Comparison of ENCODE assay signal across 23 cellular contexts in the genomic region with DNA sequence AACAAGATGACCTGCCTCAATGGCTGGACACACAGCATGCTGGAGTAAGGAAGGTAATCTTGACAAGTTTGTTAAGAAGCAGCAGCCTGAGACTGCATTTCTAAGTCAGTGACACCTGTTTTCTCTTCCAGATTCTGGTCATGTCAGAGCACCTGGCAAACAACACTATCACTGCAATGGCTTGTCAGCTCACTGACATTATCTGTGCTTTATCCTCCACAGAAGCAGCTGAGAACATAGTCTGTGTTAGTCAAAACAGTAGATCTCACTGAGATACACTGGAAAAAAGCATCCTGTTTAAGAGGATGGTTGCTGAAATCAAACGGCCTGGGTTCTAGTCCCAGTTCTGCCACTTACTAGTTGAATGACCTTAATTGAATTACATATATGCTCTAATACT.
"Had no signal": no experiment of that assay in that cellular context is flagged by ENCODE, and none has a peak within 500 bp of the region (broad histone marks: within the 10 kb centered on the region; RNA-seq: fewer than 3 reads in every experiment).

No MANE protein-coding gene starts in this region.

- H3K9me3 Mint-ChIP-seq: dendritic cell treated with granulocyte-macrophage colony-stimulating factor and Interleukin-4, amounts not matched to agents 40 ng/mL and 50 ng/mL, for 4 days had no signal

- ATAC-seq: effector memory CD8-positive, alpha-beta T cell; esophagus mucosa; gastrocnemius medialis; heart right ventricle; left cardiac atrium; left lung; left ventricle myocardium superior; lower lobe of right lung; naive thymus-derived CD4-positive, alpha-beta T cell had no signal

- H3K36me3 ChIP-seq: esophagus squamous epithelium, gastrocnemius medialis, heart right ventricle, left lung, lower lobe of right lung had no signal

- H3K4me3 ChIP-seq: esophagus squamous epithelium, gastrocnemius medialis, heart right ventricle, left lung, lower lobe of right lung had no signal

- H3K4me3 Mint-ChIP-seq: dendritic cell treated with granulocyte-macrophage colony-stimulating factor and Interleukin-4, amounts not matched to agents 40 ng/mL and 50 ng/mL, for 4 days; effector memory CD8-positive, alpha-beta T cell; endodermal cell; naive thymus-derived CD4-positive, alpha-beta T cell had no signal

- H3K27ac ChIP-seq: epithelial cell of prostate, esophagus squamous epithelium, gastrocnemius medialis, heart right ventricle, left lung, lower lobe of right lung had no signal

- DNase-seq: cortex of kidney; effector CD8-positive, alpha-beta T cell; effector memory CD8-positive, alpha-beta T cell; endodermal cell; erythroblast; esophagus squamous epithelium; foreskin fibroblast; foreskin melanocyte; gastrocnemius medialis; glutamatergic neuron; head of caudate nucleus; heart right ventricle; hippocampal formation; left cardiac atrium; left lung; left ventricle myocardium superior; lower lobe of right lung; mesendoderm; midbrain; naive thymus-derived CD4-positive, alpha-beta T cell had no signal

- H3K27me3 ChIP-seq: esophagus squamous epithelium, gastrocnemius medialis, heart right ventricle, left lung had no signal

- H3K4me1 ChIP-seq: esophagus squamous epithelium, gastrocnemius medialis, heart right ventricle, left lung, lower lobe of right lung had no signal

- H3K9me3 ChIP-seq: esophagus squamous epithelium, gastrocnemius medialis, heart right ventricle, left lung, lower lobe of right lung had no signal

- H3K27me3 Mint-ChIP-seq: dendritic cell treated with granulocyte-macrophage colony-stimulating factor and Interleukin-4, amounts not matched to agents 40 ng/mL and 50 ng/mL, for 4 days; effector memory CD8-positive, alpha-beta T cell; naive thymus-derived CD4-positive, alpha-beta T cell had no signal

- H3K27ac Mint-ChIP-seq: dendritic cell treated with granulocyte-macrophage colony-stimulating factor and Interleukin-4, amounts not matched to agents 40 ng/mL and 50 ng/mL, for 4 days; effector memory CD8-positive, alpha-beta T cell; endodermal cell; naive thymus-derived CD4-positive, alpha-beta T cell had no signal

- H3K36me3 Mint-ChIP-seq: naive thymus-derived CD4-positive, alpha-beta T cell had no signal
